Comparison of ENCODE assay signal across 15 cellular contexts in the genomic region with DNA sequence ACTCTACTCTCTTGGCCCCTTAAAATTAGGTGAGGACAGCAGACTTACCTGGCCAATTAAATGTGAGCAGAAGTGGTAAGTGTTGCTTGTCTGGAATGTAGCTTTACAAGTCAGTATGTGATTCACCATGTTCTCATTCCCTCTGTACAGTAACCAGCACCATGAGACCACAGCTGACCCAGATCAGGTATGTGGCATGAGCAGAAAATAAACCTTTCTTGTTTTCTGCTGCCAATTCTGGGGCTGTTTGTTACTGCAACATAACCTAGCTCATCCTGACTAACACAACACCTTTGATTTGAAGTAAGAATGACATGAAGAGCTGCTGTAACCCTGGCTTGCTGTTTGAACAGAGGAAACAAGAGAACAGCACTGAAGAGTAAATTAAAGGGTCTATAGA. TPM values are rescaled to one million over a fixed set of nuclear protein-coding genes. Genes with fewer than 3 reads are reported as not detected.
DNase-seq lines count a peak whose midpoint lies in the region; ATAC-seq, FAIRE-seq and TF ChIP-seq lines count a peak whose summit lies in the region.
"Had no signal": no experiment of that assay in that cellular context is flagged by ENCODE, and none has a peak within 500 bp of the region (broad histone marks: within the 10 kb centered on the region; RNA-seq: fewer than 3 reads in every experiment).

No MANE protein-coding gene starts in this region.

- no peaks in the 10 kb centered on the region for H3K27me3 ChIP-seq in subcutaneous abdominal adipose tissue (ENCODE audit: control insufficient read depth in 5 of 5, insufficient read depth in 4 of 5, low read length in 5 of 5)
- no peaks in the 10 kb centered on the region for H3K27me3 ChIP-seq in ovary
- no peaks in the 10 kb centered on the region for H3K27me3 ChIP-seq in upper lobe of left lung
- H3K27me3 ChIP-seq: upper lobe of right lung had no signal

- POLR2A ChIA-PET in T-cell (lab: Charles Lee), result interaction anchor here (0.5 to 0.9 kb wide), 4 partner anchors 9 to 18 kb away, joined by 3 to 15 read pairs (median 6); no protein-coding TSS in a partner anchor

- H3K9me3 ChIP-seq in subcutaneous abdominal adipose tissue (ENCODE audit: control insufficient read depth in 5 of 5, low read length in 5 of 5) (no peaks in the 10 kb centered on the region), ovary (no peaks in the 10 kb centered on the region), upper lobe of left lung (no peaks in the 10 kb centered on the region)
- H3K9me3 ChIP-seq: upper lobe of right lung had no signal

- no peak overlapping the region for H3K4me3 Mint-ChIP-seq in activated naive CD4-positive, alpha-beta T cell treated with anti-CD3 and anti-CD28 coated beads, Interleukin-2, amount 50 U/mL, for 24 hours
- H3K4me3 Mint-ChIP-seq in activated naive CD4-positive, alpha-beta T cell treated with anti-CD3 and anti-CD28 coated beads, Interleukin-2, amount 10 ng/mL, durations not matched to agents 7 days and 5 days, result no peak overlapping the region
- H3K4me3 Mint-ChIP-seq in T-cell, result peak overlapping the region in 1 of 3 donors; percentile 83

- intact Hi-C loops in ovary (cut with DNase I), result no loop called here

- TF ChIP-seq POLR2A in ovary (IDR thresholded peaks at IDR 0.05), result no peak
- no peak for TF ChIP-seq POLR2A in upper lobe of left lung (IDR thresholded peaks at IDR 0.05)

- H3K36me3 ChIP-seq in subcutaneous abdominal adipose tissue (ENCODE audit: control insufficient read depth in 5 of 5, insufficient read depth in 5 of 5, low read length in 5 of 5) (peaks cover 0 to 5% (median 0%) of the 10 kb centered on the region in 5 donors), ovary (no peaks in the 10 kb centered on the region), upper lobe of left lung (no peaks in the 10 kb centered on the region)
- H3K36me3 ChIP-seq: upper lobe of right lung had no signal

- DNase-seq in activated naive CD4-positive, alpha-beta T cell treated with anti-CD3 and anti-CD28 coated beads, Interleukin-2, amount 10 ng/mL, durations not matched to agents 7 days and 5 days, result no peak
- DNase-seq in T-cell (no peak), ovary (no peak), upper lobe of left lung (no peak), urothelium cell line (ENCODE audit: low spot score) (no peak)
- DNase-seq: anterior cingulate cortex; NCI-H187; NCI-H526 treated with DMSO at 0.1 percent for 48 hours; stimulated activated CD4-positive, alpha-beta T cell treated with anti-CD3 and anti-CD28 coated beads, Interleukin-12 subunit alpha, Interleukin-12 subunit beta, amount 100 ng/mL, for 4 hours; T1000; upper lobe of right lung had no signal

- no peak for FAIRE-seq in urothelium cell line (lab: Jason Lieb, UNC)

- no peaks in the 10 kb centered on the region for H3K27me3 Mint-ChIP-seq in activated naive CD4-positive, alpha-beta T cell treated with anti-CD3 and anti-CD28 coated beads, Interleukin-2, amount 50 U/mL, for 24 hours
- peaks cover 8% of the 10 kb centered on the region for H3K27me3 Mint-ChIP-seq in activated naive CD4-positive, alpha-beta T cell treated with anti-CD3 and anti-CD28 coated beads, Interleukin-2, amount 10 ng/mL, durations not matched to agents 7 days and 5 days
- no peaks in the 10 kb centered on the region for H3K27me3 Mint-ChIP-seq in T-cell

- TF ChIP-seq CTCF in ovary (IDR thresholded peaks at IDR 0.05) (no peak), upper lobe of left lung (IDR thresholded peaks at IDR 0.05) (no peak)

- peaks cover 14% of the 10 kb centered on the region for H3K36me3 Mint-ChIP-seq in activated naive CD4-positive, alpha-beta T cell treated with anti-CD3 and anti-CD28 coated beads, Interleukin-2, amount 50 U/mL, for 24 hours
- H3K36me3 Mint-ChIP-seq in activated naive CD4-positive, alpha-beta T cell treated with anti-CD3 and anti-CD28 coated beads, Interleukin-2, amount 10 ng/mL, durations not matched to agents 7 days and 5 days, result peaks cover 71% of the 10 kb centered on the region
- H3K36me3 Mint-ChIP-seq in T-cell, result peaks cover 32% of the 10 kb centered on the region

- H3K9ac ChIP-seq in subcutaneous abdominal adipose tissue (ENCODE audit: low read length in 5 of 5), result no peak overlapping the region
- H3K9ac ChIP-seq: KMS-11 had no signal

- ATAC-seq in T-cell (replicated peaks in 1 of 4), result no peak
- peak; percentile 82 for ATAC-seq in esophagus mucosa
- no peak for ATAC-seq in upper lobe of left lung (ENCODE audit: low FRiP score in 2 of 2)
- ATAC-seq: upper lobe of right lung had no signal

- CTCF ChIA-PET in activated naive CD4-positive, alpha-beta T cell treated with anti-CD3 and anti-CD28 coated beads, Interleukin-2, amount 10 ng/mL, durations not matched to agents 7 days and 5 days (lab: Charles Lee), result no interaction called here
- CTCF ChIA-PET in T-cell (lab: Charles Lee), result interaction anchor here in 1 of 2 donors (0.5 to 2.8 kb wide), 2 partner anchors 17 to 721 kb away, joined by 3 to 8 read pairs; no protein-coding TSS in a partner anchor

- H3K9me3 Mint-ChIP-seq in activated naive CD4-positive, alpha-beta T cell treated with anti-CD3 and anti-CD28 coated beads, Interleukin-2, amount 50 U/mL, for 24 hours, result no peaks in the 10 kb centered on the region
- H3K9me3 Mint-ChIP-seq in activated naive CD4-positive, alpha-beta T cell treated with anti-CD3 and anti-CD28 coated beads, Interleukin-2, amount 10 ng/mL, durations not matched to agents 7 days and 5 days, result peaks cover 13% of the 10 kb centered on the region
- H3K9me3 Mint-ChIP-seq in T-cell, result peaks cover 4 to 9% (median 5%) of the 10 kb centered on the region in 3 donors

- peaks cover 95% of the 10 kb centered on the region for H3K4me1 Mint-ChIP-seq in activated naive CD4-positive, alpha-beta T cell treated with anti-CD3 and anti-CD28 coated beads, Interleukin-2, amount 50 U/mL, for 24 hours
- peaks cover 96% of the 10 kb centered on the region for H3K4me1 Mint-ChIP-seq in activated naive CD4-positive, alpha-beta T cell treated with anti-CD3 and anti-CD28 coated beads, Interleukin-2, amount 10 ng/mL, durations not matched to agents 7 days and 5 days
- H3K4me1 Mint-ChIP-seq in T-cell, result peaks cover 98 to 99% (median 98%) of the 10 kb centered on the region in 3 donors

- no peak overlapping the region for H3K4me3 ChIP-seq in subcutaneous abdominal adipose tissue (ENCODE audit: low read depth in 1 of 5, low read length in 5 of 5)
- H3K4me3 ChIP-seq in ovary, result no peak overlapping the region
- no peak overlapping the region for H3K4me3 ChIP-seq in upper lobe of left lung
- H3K4me3 ChIP-seq: upper lobe of right lung had no signal

- H3K27ac ChIP-seq in subcutaneous abdominal adipose tissue (ENCODE audit: low read depth, low read length) (peak overlapping the region; percentile 39), ovary (no peak overlapping the region), upper lobe of left lung (no peak overlapping the region)
- H3K27ac ChIP-seq: KMS-11, upper lobe of right lung had no signal

- H3K4me1 ChIP-seq in subcutaneous abdominal adipose tissue (ENCODE audit: control insufficient read depth in 5 of 5, insufficient read depth in 5 of 5, low read length in 5 of 5), result peaks cover 0 to 62% (median 34%) of the 10 kb centered on the region in 5 donors
- peaks cover 5% of the 10 kb centered on the region for H3K4me1 ChIP-seq in ovary (ENCODE audit: insufficient read depth)
- peaks cover 34 to 53% (median 44%) of the 10 kb centered on the region in 4 donors for H3K4me1 ChIP-seq in upper lobe of left lung

- TF ChIP-seq EP300 in ovary (IDR thresholded peaks at IDR 0.05) (no peak), upper lobe of left lung (IDR thresholded peaks at IDR 0.05) (no peak)

- H3K27ac Mint-ChIP-seq in activated naive CD4-positive, alpha-beta T cell treated with anti-CD3 and anti-CD28 coated beads, Interleukin-2, amount 50 U/mL, for 24 hours, result peak overlapping the region; percentile 99
- H3K27ac Mint-ChIP-seq in activated naive CD4-positive, alpha-beta T cell treated with anti-CD3 and anti-CD28 coated beads, Interleukin-2, amount 10 ng/mL, durations not matched to agents 7 days and 5 days, result no peak overlapping the region
- H3K27ac Mint-ChIP-seq in T-cell, result peak overlapping the region; percentile 94 to 97

RNA-seq across cellular contexts. Expression of a gene that starts 24.9 kb away (rescaled TPM):
- total RNA-seq in T-cell, result 100 to 1,000 TPM; 153 to 351 (median 179) TPM
- 10.9 TPM for total RNA-seq in esophagus mucosa
- 10 to 100 TPM; 13.6 to 43.2 (median 20.5) TPM for total RNA-seq in ovary
- 10 to 100 TPM; 11.3 to 19.5 TPM for polyA plus RNA-seq in ovary
- 10 to 100 TPM; 19.8 to 62.9 (median 45.8) TPM for total RNA-seq in upper lobe of left lung
